In the genomic region with DNA sequence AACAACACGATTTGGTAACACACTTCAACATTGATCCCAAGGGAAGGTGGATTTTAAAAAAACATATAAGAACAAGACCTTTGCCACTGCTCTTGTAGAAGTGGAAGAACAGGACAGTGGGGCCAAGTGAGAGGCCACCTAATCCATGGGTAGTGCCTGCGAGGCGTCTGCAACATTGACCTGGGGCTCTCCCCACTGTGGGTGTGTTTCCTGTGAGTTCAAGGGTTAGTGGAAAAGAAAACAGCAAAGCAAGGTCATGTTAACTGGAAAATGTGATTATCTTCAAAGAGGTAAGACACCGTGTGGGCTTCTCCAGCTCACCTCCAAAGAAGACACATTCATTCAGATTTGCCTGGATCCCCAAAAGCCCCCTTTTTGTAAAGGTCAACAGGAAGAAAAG, we compare ENCODE assay signal across 8 cellular contexts.
"Had no signal": no experiment of that assay in that cellular context is flagged by ENCODE, and none has a peak within 500 bp of the region (broad histone marks: within the 10 kb centered on the region; RNA-seq: fewer than 3 reads in every experiment).

No MANE protein-coding gene starts in this region.

- H3K4me3 ChIP-seq: GM23338, HAP-1, K562 had no signal

- H3K36me3 ChIP-seq: HAP-1 had no signal

- H3K27ac ChIP-seq: HL-60 had no signal

- FAIRE-seq: K562 had no signal

- H3K4me3 Mint-ChIP-seq: GM23338, HFFc6 had no signal

- H3K9me3 ChIP-seq: HAP-1 had no signal

- DNase-seq: H7, HFFc6, IMR-90 had no signal

- H3K4me1 ChIP-seq: HAP-1 had no signal

- H3K9me3 Mint-ChIP-seq: GM23338, HFFc6 had no signal

- H3K27ac Mint-ChIP-seq: GM23338, HFFc6 had no signal

- ATAC-seq: GM23338, HCT116, K562 had no signal
